ENCODE assay signal across 1 cellular context in genomic region chr6:114419175-114419574, GRCh38.
TF ChIP-seq lines count a peak whose summit lies in the region.

No MANE protein-coding gene starts in this region.

TF ChIP-seq in GM12878, 131 proteins besides CTCF, POLR2A, EP300 and RAD21 (continued from another document):
- TF ChIP-seq, protein P1, sequence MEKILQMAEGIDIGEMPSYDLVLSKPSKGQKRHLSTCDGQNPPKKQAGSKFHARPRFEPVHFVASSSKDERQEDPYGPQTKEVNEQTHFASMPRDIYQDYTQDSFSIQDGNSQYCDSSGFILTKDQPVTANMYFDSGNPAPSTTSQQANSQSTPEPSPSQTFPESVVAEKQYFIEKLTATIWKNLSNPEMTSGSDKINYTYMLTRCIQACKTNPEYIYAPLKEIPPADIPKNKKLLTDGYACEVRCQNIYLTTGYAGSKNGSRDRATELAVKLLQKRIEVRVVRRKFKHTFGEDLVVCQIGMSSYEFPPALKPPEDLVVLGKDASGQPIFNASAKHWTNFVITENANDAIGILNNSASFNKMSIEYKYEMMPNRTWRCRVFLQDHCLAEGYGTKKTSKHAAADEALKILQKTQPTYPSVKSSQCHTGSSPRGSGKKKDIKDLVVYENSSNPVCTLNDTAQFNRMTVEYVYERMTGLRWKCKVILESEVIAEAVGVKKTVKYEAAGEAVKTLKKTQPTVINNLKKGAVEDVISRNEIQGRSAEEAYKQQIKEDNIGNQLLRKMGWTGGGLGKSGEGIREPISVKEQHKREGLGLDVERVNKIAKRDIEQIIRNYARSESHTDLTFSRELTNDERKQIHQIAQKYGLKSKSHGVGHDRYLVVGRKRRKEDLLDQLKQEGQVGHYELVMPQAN (conservative IDR thresholded peaks at IDR 0.05), result no peak
- TF ChIP-seq ATF7 (IDR thresholded peaks at IDR 0.05; ENCODE audit: low read depth) (peak; percentile 75), CHD4 (IDR thresholded peaks at IDR 0.05) (no peak), PKNOX1 (IDR thresholded peaks at IDR 0.05) (peak; percentile 67), CEBPB (IDR thresholded peaks at IDR 0.05; ENCODE audit: borderline replicate concordance in 1 of 2, low read depth in 2 of 2, low read length in 2 of 2) (no peak), RUNX3 (IDR thresholded peaks at IDR 0.05; ENCODE audit: low read length) (peak; percentile 88), EED (IDR thresholded peaks at IDR 0.05; ENCODE audit: low read depth) (peak; percentile 41; the same call in 1 of the 2 replicates), RB1 (IDR thresholded peaks at IDR 0.05; ENCODE audit: borderline replicate concordance) (no peak), GATAD2B (conservative IDR thresholded peaks at IDR 0.05; ENCODE audit: low read depth) (no peak), CBX3 (IDR thresholded peaks at IDR 0.05; ENCODE audit: borderline replicate concordance, low read depth) (no peak), KDM1A (IDR thresholded peaks at IDR 0.05; ENCODE audit: borderline replicate concordance) (no peak), ZNF592 (IDR thresholded peaks at IDR 0.05) (no peak), SIN3A (IDR thresholded peaks at IDR 0.05; ENCODE audit: low read depth, low read length) (no peak), SMAD1 (IDR thresholded peaks at IDR 0.05; ENCODE audit: low read depth, partially characterized antibody) (no peak), CREM (IDR thresholded peaks at IDR 0.05; ENCODE audit: low read depth) (peak; percentile 77), POLR2AphosphoS5 (IDR thresholded peaks at IDR 0.05; ENCODE audit: low read length) (no peak), ZNF384 (IDR thresholded peaks at IDR 0.05; ENCODE audit: borderline replicate concordance, low read depth, low read length) (peak; percentile 16; the same call in 1 of the 2 replicates), NBN (IDR thresholded peaks at IDR 0.05) (no peak), SMARCA5 (IDR thresholded peaks at IDR 0.05) (no peak), PML (IDR thresholded peaks at IDR 0.05; ENCODE audit: low read length) (no peak)
- TF ChIP-seq, protein P2, sequence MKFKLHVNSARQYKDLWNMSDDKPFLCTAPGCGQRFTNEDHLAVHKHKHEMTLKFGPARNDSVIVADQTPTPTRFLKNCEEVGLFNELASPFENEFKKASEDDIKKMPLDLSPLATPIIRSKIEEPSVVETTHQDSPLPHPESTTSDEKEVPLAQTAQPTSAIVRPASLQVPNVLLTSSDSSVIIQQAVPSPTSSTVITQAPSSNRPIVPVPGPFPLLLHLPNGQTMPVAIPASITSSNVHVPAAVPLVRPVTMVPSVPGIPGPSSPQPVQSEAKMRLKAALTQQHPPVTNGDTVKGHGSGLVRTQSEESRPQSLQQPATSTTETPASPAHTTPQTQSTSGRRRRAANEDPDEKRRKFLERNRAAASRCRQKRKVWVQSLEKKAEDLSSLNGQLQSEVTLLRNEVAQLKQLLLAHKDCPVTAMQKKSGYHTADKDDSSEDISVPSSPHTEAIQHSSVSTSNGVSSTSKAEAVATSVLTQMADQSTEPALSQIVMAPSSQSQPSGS (IDR thresholded peaks at IDR 0.05; ENCODE audit: low read length), result peak; percentile 75
- TF ChIP-seq, protein P3, sequence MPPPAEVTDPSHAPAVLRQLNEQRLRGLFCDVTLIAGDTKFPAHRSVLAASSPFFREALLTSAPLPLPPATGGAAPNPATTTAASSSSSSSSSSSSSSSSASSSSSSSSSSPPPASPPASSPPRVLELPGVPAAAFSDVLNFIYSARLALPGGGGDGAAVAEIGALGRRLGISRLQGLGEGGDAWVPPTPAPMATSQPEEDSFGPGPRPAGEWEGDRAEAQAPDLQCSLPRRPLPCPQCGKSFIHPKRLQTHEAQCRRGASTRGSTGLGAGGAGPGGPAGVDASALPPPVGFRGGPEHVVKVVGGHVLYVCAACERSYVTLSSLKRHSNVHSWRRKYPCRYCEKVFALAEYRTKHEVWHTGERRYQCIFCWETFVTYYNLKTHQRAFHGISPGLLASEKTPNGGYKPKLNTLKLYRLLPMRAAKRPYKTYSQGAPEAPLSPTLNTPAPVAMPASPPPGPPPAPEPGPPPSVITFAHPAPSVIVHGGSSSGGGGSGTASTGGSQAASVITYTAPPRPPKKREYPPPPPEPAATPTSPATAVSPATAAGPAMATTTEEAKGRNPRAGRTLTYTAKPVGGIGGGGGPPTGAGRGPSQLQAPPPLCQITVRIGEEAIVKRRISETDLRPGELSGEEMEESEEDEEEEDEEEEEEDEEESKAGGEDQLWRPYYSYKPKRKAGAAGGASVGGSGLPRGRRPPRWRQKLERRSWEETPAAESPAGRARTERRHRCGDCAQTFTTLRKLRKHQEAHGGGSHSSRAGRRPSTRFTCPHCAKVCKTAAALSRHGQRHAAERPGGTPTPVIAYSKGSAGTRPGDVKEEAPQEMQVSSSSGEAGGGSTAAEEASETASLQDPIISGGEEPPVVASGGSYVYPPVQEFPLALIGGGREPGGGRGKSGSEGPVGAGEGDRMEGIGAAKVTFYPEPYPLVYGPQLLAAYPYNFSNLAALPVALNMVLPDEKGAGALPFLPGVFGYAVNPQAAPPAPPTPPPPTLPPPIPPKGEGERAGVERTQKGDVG (CRISPR knock-in tag; IDR thresholded peaks at IDR 0.05), result no peak
- TF ChIP-seq, protein P4, sequence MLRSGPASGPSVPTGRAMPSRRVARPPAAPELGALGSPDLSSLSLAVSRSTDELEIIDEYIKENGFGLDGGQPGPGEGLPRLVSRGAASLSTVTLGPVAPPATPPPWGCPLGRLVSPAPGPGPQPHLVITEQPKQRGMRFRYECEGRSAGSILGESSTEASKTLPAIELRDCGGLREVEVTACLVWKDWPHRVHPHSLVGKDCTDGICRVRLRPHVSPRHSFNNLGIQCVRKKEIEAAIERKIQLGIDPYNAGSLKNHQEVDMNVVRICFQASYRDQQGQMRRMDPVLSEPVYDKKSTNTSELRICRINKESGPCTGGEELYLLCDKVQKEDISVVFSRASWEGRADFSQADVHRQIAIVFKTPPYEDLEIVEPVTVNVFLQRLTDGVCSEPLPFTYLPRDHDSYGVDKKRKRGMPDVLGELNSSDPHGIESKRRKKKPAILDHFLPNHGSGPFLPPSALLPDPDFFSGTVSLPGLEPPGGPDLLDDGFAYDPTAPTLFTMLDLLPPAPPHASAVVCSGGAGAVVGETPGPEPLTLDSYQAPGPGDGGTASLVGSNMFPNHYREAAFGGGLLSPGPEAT (IDR thresholded peaks at IDR 0.05; ENCODE audit: low read depth), result no peak
- TF ChIP-seq, protein P5, sequence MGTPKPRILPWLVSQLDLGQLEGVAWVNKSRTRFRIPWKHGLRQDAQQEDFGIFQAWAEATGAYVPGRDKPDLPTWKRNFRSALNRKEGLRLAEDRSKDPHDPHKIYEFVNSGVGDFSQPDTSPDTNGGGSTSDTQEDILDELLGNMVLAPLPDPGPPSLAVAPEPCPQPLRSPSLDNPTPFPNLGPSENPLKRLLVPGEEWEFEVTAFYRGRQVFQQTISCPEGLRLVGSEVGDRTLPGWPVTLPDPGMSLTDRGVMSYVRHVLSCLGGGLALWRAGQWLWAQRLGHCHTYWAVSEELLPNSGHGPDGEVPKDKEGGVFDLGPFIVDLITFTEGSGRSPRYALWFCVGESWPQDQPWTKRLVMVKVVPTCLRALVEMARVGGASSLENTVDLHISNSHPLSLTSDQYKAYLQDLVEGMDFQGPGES (IDR thresholded peaks at IDR 0.05), result no peak
- TF ChIP-seq, protein P6, sequence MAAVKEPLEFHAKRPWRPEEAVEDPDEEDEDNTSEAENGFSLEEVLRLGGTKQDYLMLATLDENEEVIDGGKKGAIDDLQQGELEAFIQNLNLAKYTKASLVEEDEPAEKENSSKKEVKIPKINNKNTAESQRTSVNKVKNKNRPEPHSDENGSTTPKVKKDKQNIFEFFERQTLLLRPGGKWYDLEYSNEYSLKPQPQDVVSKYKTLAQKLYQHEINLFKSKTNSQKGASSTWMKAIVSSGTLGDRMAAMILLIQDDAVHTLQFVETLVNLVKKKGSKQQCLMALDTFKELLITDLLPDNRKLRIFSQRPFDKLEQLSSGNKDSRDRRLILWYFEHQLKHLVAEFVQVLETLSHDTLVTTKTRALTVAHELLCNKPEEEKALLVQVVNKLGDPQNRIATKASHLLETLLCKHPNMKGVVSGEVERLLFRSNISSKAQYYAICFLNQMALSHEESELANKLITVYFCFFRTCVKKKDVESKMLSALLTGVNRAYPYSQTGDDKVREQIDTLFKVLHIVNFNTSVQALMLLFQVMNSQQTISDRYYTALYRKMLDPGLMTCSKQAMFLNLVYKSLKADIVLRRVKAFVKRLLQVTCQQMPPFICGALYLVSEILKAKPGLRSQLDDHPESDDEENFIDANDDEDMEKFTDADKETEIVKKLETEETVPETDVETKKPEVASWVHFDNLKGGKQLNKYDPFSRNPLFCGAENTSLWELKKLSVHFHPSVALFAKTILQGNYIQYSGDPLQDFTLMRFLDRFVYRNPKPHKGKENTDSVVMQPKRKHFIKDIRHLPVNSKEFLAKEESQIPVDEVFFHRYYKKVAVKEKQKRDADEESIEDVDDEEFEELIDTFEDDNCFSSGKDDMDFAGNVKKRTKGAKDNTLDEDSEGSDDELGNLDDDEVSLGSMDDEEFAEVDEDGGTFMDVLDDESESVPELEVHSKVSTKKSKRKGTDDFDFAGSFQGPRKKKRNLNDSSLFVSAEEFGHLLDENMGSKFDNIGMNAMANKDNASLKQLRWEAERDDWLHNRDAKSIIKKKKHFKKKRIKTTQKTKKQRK (IDR thresholded peaks at IDR 0.05; ENCODE audit: low read depth, low read length), result no peak
- TF ChIP-seq, protein P7, sequence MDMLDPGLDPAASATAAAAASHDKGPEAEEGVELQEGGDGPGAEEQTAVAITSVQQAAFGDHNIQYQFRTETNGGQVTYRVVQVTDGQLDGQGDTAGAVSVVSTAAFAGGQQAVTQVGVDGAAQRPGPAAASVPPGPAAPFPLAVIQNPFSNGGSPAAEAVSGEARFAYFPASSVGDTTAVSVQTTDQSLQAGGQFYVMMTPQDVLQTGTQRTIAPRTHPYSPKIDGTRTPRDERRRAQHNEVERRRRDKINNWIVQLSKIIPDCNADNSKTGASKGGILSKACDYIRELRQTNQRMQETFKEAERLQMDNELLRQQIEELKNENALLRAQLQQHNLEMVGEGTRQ (IDR thresholded peaks at IDR 0.05; ENCODE audit: borderline replicate concordance, low read depth, low read length), result no peak
